In the genomic region with DNA sequence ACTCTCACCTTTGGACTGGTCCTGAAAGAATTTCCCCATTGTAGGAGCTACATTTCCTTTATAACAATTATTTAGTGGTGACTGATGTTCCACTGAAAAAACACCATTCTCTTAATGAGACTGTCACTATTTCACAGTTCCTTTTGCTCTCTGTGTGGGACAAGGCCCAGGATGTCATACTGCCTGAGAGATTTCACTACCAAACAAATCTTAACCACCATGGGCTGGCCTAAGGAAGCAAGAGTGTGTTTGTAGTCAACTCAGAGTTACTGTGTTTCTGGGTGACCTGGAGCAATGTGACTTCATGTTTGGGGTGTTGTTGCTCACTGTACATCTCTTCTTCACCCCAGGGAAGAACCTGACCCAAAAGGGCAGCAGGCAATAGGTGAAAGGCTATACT, we compare ENCODE assay signal across 17 cellular contexts. TPM values are rescaled to one million over a fixed set of nuclear protein-coding genes. Genes with fewer than 3 reads are reported as not detected.
DNase-seq lines count a peak whose midpoint lies in the region; ATAC-seq and TF ChIP-seq lines count a peak whose summit lies in the region.
"Had no signal": no experiment of that assay in that cellular context is flagged by ENCODE, and none has a peak within 500 bp of the region (broad histone marks: within the 10 kb centered on the region; RNA-seq: fewer than 3 reads in every experiment).

No MANE protein-coding gene starts in this region.

- H3K27me3 ChIP-seq in CD8-positive, alpha-beta T cell (ENCODE audit: insufficient read depth, low read length) = no peaks in the 10 kb centered on the region
- H3K27me3 ChIP-seq: uterus had no signal

- POLR2A ChIA-PET in CD8-positive, alpha-beta T cell (lab: Charles Lee) = no interaction called here

- intact Hi-C loops in CD8-positive, alpha-beta T cell (cut with DNase I, micrococcal nuclease) = no loop called here

- H3K4me1 Mint-ChIP-seq in CD8-positive, alpha-beta T cell (ENCODE audit: low read depth) = no peaks in the 10 kb centered on the region
- H3K4me1 Mint-ChIP-seq: naive thymus-derived CD8-positive, alpha-beta T cell had no signal

- no peak overlapping the region for H3K27ac ChIP-seq in CD8-positive, alpha-beta T cell (ENCODE audit: low read depth, low read length)
- H3K27ac ChIP-seq: parathyroid adenoma, uterus had no signal

- no peaks in the 10 kb centered on the region for H3K36me3 ChIP-seq in CD8-positive, alpha-beta T cell (ENCODE audit: insufficient read depth, low read length)
- H3K36me3 ChIP-seq: uterus had no signal

- TF ChIP-seq CTCF in CD8-positive, alpha-beta T cell (IDR thresholded peaks at IDR 0.05) = no peak

- H3K9me3 ChIP-seq in CD8-positive, alpha-beta T cell (ENCODE audit: low read length) = no peaks in the 10 kb centered on the region
- H3K9me3 ChIP-seq: uterus had no signal

- CTCF ChIA-PET in CD8-positive, alpha-beta T cell (lab: Charles Lee) = no interaction called here

- no peak overlapping the region for H3K4me3 ChIP-seq in CD8-positive, alpha-beta T cell (ENCODE audit: low read depth, low read length)
- H3K4me3 ChIP-seq: uterus had no signal

- DNase-seq in activated naive CD4-positive, alpha-beta T cell treated with anti-CD3 and anti-CD28 coated beads, Interleukin-2, amount 50 U/mL, for 16 hours = no peak
- no peak for DNase-seq in NCI-H446 treated with DMSO at 0.1 percent for 48 hours (lab: John Stamatoyannopoulos, UW)
- DNase-seq in CD8-positive, alpha-beta T cell = no peak
- DNase-seq: caudate nucleus; foreskin melanocyte; kidney glomerular epithelial cell; naive thymus-derived CD8-positive, alpha-beta T cell; NCI-H187; NCI-H345; uterus had no signal

- no peaks in the 10 kb centered on the region for H3K4me1 ChIP-seq in CD8-positive, alpha-beta T cell (ENCODE audit: insufficient read depth, low read length)
- H3K4me1 ChIP-seq: parathyroid adenoma, uterus had no signal

- H3K4me3 Mint-ChIP-seq in CD8-positive, alpha-beta T cell = no peak overlapping the region
- H3K4me3 Mint-ChIP-seq: B cell; memory B cell; naive thymus-derived CD8-positive, alpha-beta T cell had no signal

- no peaks in the 10 kb centered on the region for H3K27me3 Mint-ChIP-seq in CD8-positive, alpha-beta T cell (ENCODE audit: low read depth)
- H3K27me3 Mint-ChIP-seq: B cell, memory B cell had no signal

- no peak overlapping the region for H3K27ac Mint-ChIP-seq in CD8-positive, alpha-beta T cell
- H3K27ac Mint-ChIP-seq: B cell; memory B cell; naive thymus-derived CD8-positive, alpha-beta T cell had no signal

- no peaks in the 10 kb centered on the region for H3K9me3 Mint-ChIP-seq in CD8-positive, alpha-beta T cell
- H3K9me3 Mint-ChIP-seq: memory B cell; naive thymus-derived CD8-positive, alpha-beta T cell had no signal

- no peaks in the 10 kb centered on the region for H3K36me3 Mint-ChIP-seq in CD8-positive, alpha-beta T cell
- H3K36me3 Mint-ChIP-seq: memory B cell; naive thymus-derived CD8-positive, alpha-beta T cell had no signal

- ATAC-seq in GM18519 (IDR thresholded peaks at IDR 0.05; ENCODE audit: low FRiP score, unreplicated experiment) = peak; percentile 56
- peak; percentile 49 for ATAC-seq in GM21786 (IDR thresholded peaks at IDR 0.05; ENCODE audit: unreplicated experiment)
- ATAC-seq in HG03135 (IDR thresholded peaks at IDR 0.05; ENCODE audit: unreplicated experiment) = peak; percentile 42
- ATAC-seq in GM19328 (IDR thresholded peaks at IDR 0.05; ENCODE audit: unreplicated experiment) = no peak
- ATAC-seq in CD8-positive, alpha-beta T cell = no peak
- ATAC-seq: naive thymus-derived CD8-positive, alpha-beta T cell had no signal

RNA-seq across cellular contexts. Expression of gene ZNF608, which starts 50.1 kb away (rescaled TPM):
- 1 to 10 TPM in 1 of 2 experiments, under 1 TPM in 1; 0.27 to 1.1 TPM for total RNA-seq in CD8-positive, alpha-beta T cell

Comparison
In these comparisons a context has a peak if more than half of its experiments do, and no peak if none do; other contexts are left out.
1. ATAC-seq: peak in GM18519 (single experiment), GM21786 (single experiment) and HG03135 (single experiment); none in GM19328 (single experiment) and CD8-positive, alpha-beta T cell (single experiment).